Comparison of ENCODE assay signal across 8 cellular contexts in the genomic region with DNA sequence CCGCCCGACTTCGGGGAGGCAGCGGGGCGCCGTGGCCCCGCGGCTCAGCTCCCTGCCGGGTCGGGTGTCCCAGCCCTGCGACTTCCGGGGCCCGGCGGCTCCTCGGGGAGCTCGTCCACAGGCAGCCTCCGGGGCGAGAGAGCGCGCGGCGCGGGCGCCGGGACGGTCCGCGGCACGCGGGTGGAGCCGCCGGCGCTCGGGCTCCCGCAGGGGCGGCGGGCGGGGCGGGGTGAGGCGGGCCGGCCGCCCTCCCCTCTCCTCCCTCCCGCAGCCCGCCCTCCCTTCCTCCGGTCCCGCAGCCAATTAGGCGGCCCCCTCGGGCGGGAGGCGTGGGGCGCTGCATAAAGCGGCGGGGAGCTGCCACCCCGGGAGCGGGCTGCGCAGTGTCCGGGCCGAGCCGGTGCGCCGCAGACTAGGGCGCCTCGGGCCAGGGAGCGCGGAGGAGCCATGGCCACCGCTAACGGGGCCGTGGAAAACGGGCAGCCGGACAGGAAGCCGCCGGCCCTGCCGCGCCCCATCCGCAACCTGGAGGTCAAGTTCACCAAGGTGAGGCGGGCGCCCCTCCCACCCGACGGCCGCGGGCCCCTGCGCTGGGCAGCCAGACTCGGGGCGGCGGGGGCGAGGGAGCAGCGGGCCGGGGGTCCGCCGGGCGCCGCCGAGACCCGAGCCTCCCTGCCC. TPM values are rescaled to one million over a fixed set of nuclear protein-coding genes. Genes with fewer than 3 reads are reported as not detected.
DNase-seq lines count a peak whose midpoint lies in the region; ATAC-seq and TF ChIP-seq lines count a peak whose summit lies in the region.

A gene (plus strand): TSS at position 371 of the 678 bp plus-strand sequence. CDS start 77 bp downstream, at position 448.

- no peak within 1 kb of the TSS for H3K9ac ChIP-seq in BLaER1

- H3K27me3 Mint-ChIP-seq in natural killer cell (ENCODE audit: low read depth in 2 of 2) = peaks cover 48 to 77% of the 10 kb centered on the region in 2 donors

- DNase-seq in SW480 (ENCODE audit: low spot score) (peak; percentile 65), epithelial cell of prostate (ENCODE audit: low read depth, low spot score) (peak; percentile 33), natural killer cell (no peak), medulla oblongata (ENCODE audit: extremely low spot score) (no peak), superior temporal gyrus (ENCODE audit: extremely low spot score) (no peak), pons (ENCODE audit: low spot score) (no peak)

- 0 out of 2 replicates have a peak, but pooled peaks cover 5% of the 10 kb centered on the region for H3K4me1 ChIP-seq in BLaER1

- peak within 1 kb of the TSS; percentile 40 for H3K4me3 Mint-ChIP-seq in natural killer cell

- H3K4me1 Mint-ChIP-seq in natural killer cell = no peaks in the 10 kb centered on the region

- no peak for TF ChIP-seq CTCF in natural killer cell (IDR thresholded peaks at IDR 0.05)

- intact Hi-C loops in natural killer cell (cut with micrococcal nuclease) = no loop called here

- H3K9me3 Mint-ChIP-seq in natural killer cell = no peaks in the 10 kb centered on the region

- no peaks in the 10 kb centered on the region for H3K36me3 ChIP-seq in BLaER1

- no peaks in the 10 kb centered on the region for H3K36me3 Mint-ChIP-seq in natural killer cell

- H3K9me3 ChIP-seq in BLaER1 = peaks cover 16% of the 10 kb centered on the region

- H3K4me2 ChIP-seq in BLaER1 = peak within 1 kb of the TSS; percentile 59

- H3K4me3 ChIP-seq in BLaER1 = peak within 1 kb of the TSS; percentile 48

- H4K20me1 ChIP-seq in BLaER1 = peaks cover 38% of the 10 kb centered on the region; the same call in 1 of the 2 replicates

- no peak within 1 kb of the TSS for H3K27ac Mint-ChIP-seq in natural killer cell

- peak; percentile 48 for ATAC-seq in GM21390 (IDR thresholded peaks at IDR 0.05; ENCODE audit: unreplicated experiment)
- ATAC-seq in natural killer cell = peak in 1 of 3 donors; percentile 21

- peaks cover 90% of the 10 kb centered on the region for H3K27me3 ChIP-seq in BLaER1

- H3K27ac ChIP-seq in BLaER1 = no peak within 1 kb of the TSS
- H3K27ac ChIP-seq in epithelial cell of prostate = peak within 1 kb of the TSS; percentile 74

RNA-seq across cellular contexts. Expression of the gene that starts here (rescaled TPM):
- total RNA-seq in natural killer cell = not detected

Comparison
In these comparisons a context has a peak if more than half of its experiments do, and no peak if none do; other contexts are left out.
1. DNase-seq: peak in SW480 (single experiment) and epithelial cell of prostate (single experiment); none in natural killer cell (single experiment), medulla oblongata (single experiment), superior temporal gyrus (single experiment) and pons (single experiment).